In genomic region chr7:117548035-117548434, GRCh38 we compare ENCODE assay signal across 16 cellular contexts.
A peak's percentile ranks its signal among the peaks of the same experiment; 100 is the strongest.
DNase-seq lines count a peak whose midpoint lies in the region; ATAC-seq, FAIRE-seq and TF ChIP-seq lines count a peak whose summit lies in the region.
"Had no signal": no experiment of that assay in that cellular context is flagged by ENCODE, and none has a peak within 500 bp of the region (broad histone marks: within the 10 kb centered on the region; RNA-seq: fewer than 3 reads in every experiment).

No MANE protein-coding gene starts in this region.

- no TSS peak for BruUV-seq in K562 (replicated peaks; lab: Mats Ljungman, UMichigan)

- H3K27ac ChIP-seq in A549: peak overlapping the region; percentile 9 to 14; a peak in 3 of 6 replicates
- H3K27ac ChIP-seq in DND-41 (ENCODE audit: low read length): no peak overlapping the region
- H3K27ac ChIP-seq in K562 (ENCODE audit: extremely low read depth, low read depth, low read length): no peak overlapping the region
- H3K27ac ChIP-seq: BLaER1 treated with 17β-estradiol and CSF1 and Interleukin-3, amounts not matched to agents 10 nM and 100 nM; HL-60 had no signal

- intact Hi-C loops in K562 (cut with micrococcal nuclease): no loop called here

- H3K9me3 ChIP-seq in A549 (no peaks in the 10 kb centered on the region), DND-41 (ENCODE audit: insufficient read depth, low read length, severe bottlenecking) (no peaks in the 10 kb centered on the region), K562 (replicated peaks; ENCODE audit: control insufficient read depth, insufficient read depth, low read depth, low read length) (no peaks in the 10 kb centered on the region), neuron (ENCODE audit: low read length) (no peaks in the 10 kb centered on the region)
- H3K9me3 ChIP-seq: BLaER1 treated with 17β-estradiol and CSF1 and Interleukin-3, amounts not matched to agents 10 nM and 100 nM had no signal

- 81% methylated on average over 2 of the region's 2 CpGs for WGBS in A549 (ENCODE audit: missing lambda C conversion rate)
- 0% methylated on average over 2 of the region's 2 CpGs for WGBS in K562 (ENCODE audit: insufficient coverage, low coverage, missing lambda C conversion rate)

- TF ChIP-seq EP300 in A549 (IDR thresholded peaks at IDR 0.05): no peak
- no peak for TF ChIP-seq EP300 in K562 (IDR thresholded peaks at IDR 0.05; ENCODE audit: low read length)

- H3K4me1 ChIP-seq in A549 (peaks cover 9% of the 10 kb centered on the region; the same call in 2 of the 3 replicates), DND-41 (ENCODE audit: insufficient read depth, low read length) (peaks cover 16% of the 10 kb centered on the region), K562 (replicated peaks in 1 of 2; ENCODE audit: control insufficient read depth in 2 of 2, insufficient read depth in 2 of 2, low read length in 2 of 2) (no peaks in the 10 kb centered on the region), neuron (ENCODE audit: insufficient read depth, low read length) (peaks cover 2% of the 10 kb centered on the region)
- H3K4me1 ChIP-seq: BLaER1 treated with 17β-estradiol and CSF1 and Interleukin-3, amounts not matched to agents 10 nM and 100 nM had no signal

- ATAC-seq in A549: no peak
- ATAC-seq in DND-41 (ENCODE audit: insufficient read depth, low read depth): peak; percentile 49; the same call in 2 of the 3 replicates
- no peak for ATAC-seq in K562
- ATAC-seq: CD8-positive, alpha-beta T cell had no signal

- H3K9ac ChIP-seq in DND-41 (ENCODE audit: low read depth, low read length) (no peak overlapping the region), K562 (ENCODE audit: insufficient read depth in 1 of 2, low read depth in 2 of 2, low read length in 2 of 2) (no peak overlapping the region)
- H3K9ac ChIP-seq: BLaER1 treated with 17β-estradiol and CSF1 and Interleukin-3, amounts not matched to agents 10 nM and 100 nM had no signal

- H3K4me2 ChIP-seq in A549: 0 out of 3 replicates have a peak overlapping the region, but pooled peaks have one; percentile 15
- H3K4me2 ChIP-seq in DND-41 (ENCODE audit: insufficient read depth, low read length): no peak overlapping the region
- no peak overlapping the region for H3K4me2 ChIP-seq in K562 (ENCODE audit: insufficient read depth, low read length)
- H3K4me2 ChIP-seq: BLaER1 treated with 17β-estradiol and CSF1 and Interleukin-3, amounts not matched to agents 10 nM and 100 nM had no signal

- H3K4me3 ChIP-seq in A549 (no peak overlapping the region), DND-41 (ENCODE audit: low read depth in 1 of 2, low read length in 2 of 2) (no peak overlapping the region), K562 (no peak overlapping the region), neuron (ENCODE audit: low read length) (no peak overlapping the region)
- H3K4me3 ChIP-seq: BLaER1 treated with 17β-estradiol and CSF1 and Interleukin-3, amounts not matched to agents 10 nM and 100 nM had no signal

- POLR2A ChIA-PET in A549 (lab: Yijun Ruan, JAX): no interaction called here
- POLR2A ChIA-PET in K562 (lab: Yijun Ruan, JAX): no interaction called here

- CTCF ChIA-PET in A549 (lab: Yijun Ruan, JAX): interaction anchor here (0.9 kb wide), 1 partner anchor 29 kb away, joined by 3 read pairs; no protein-coding TSS in a partner anchor
- CTCF ChIA-PET in K562 (lab: Yijun Ruan, JAX; ENCODE audit: low intra/inter-chr PET ratio): no interaction called here

- TF ChIP-seq CTCF in A549 (IDR thresholded peaks at IDR 0.05) (no peak), DND-41 (IDR thresholded peaks at IDR 0.05; ENCODE audit: borderline replicate concordance, extremely low read depth, low read length, poor library complexity, severe bottlenecking) (no peak), K562 (IDR thresholded peaks at IDR 0.05 in 2 of 3, conservative IDR thresholded peaks at IDR 0.05 in 1 of 3; ENCODE audit: insufficient read depth in 2 of 3, low read depth in 1 of 3, low read length in 3 of 3) (no peak)

- H3K9me1 ChIP-seq in K562 (ENCODE audit: control insufficient read depth, insufficient read depth, low read length): no peaks in the 10 kb centered on the region

- H2AFZ ChIP-seq in DND-41 (ENCODE audit: low read depth, low read length) (no peak overlapping the region), K562 (ENCODE audit: low read depth, low read length) (no peak overlapping the region), neuron (ENCODE audit: low read depth, low read length) (peak overlapping the region; percentile 61)

- FAIRE-seq in A549 (lab: Jason Lieb, UNC) (no peak), K562 (lab: Jason Lieb, UNC) (no peak)
- FAIRE-seq: D721Med, H54 had no signal

- DNase-seq in A549 (ENCODE audit: low read depth in 1 of 2, low spot score in 1 of 2) (no peak), DND-41 (no peak), K562 (ENCODE audit: extremely low read depth in 1 of 4, low spot score in 3 of 4) (no peak), NAMALWA (ENCODE audit: low spot score) (no peak), GF-D8 (lab: John Stamatoyannopoulos, UW) (no peak), T-helper 9 cell (no peak)
- DNase-seq: 8988T; CD8-positive, alpha-beta T cell; GDM1; HCEC 1CT; KG1 had no signal

- H3K79me2 ChIP-seq in DND-41 (ENCODE audit: insufficient read depth, low read length): no peaks in the 10 kb centered on the region
- H3K79me2 ChIP-seq in K562 (ENCODE audit: control insufficient read depth, insufficient read depth, low read length): no peaks in the 10 kb centered on the region

- no peaks in the 10 kb centered on the region for H3K27me3 ChIP-seq in DND-41 (ENCODE audit: insufficient read depth, low read length, poor library complexity)
- no peaks in the 10 kb centered on the region for H3K27me3 ChIP-seq in K562 (ENCODE audit: control insufficient read depth in 2 of 2, insufficient read depth in 2 of 2, low read length in 2 of 2)
- H3K27me3 ChIP-seq in neuron (ENCODE audit: insufficient read depth, low read length): no peaks in the 10 kb centered on the region
- H3K27me3 ChIP-seq: BLaER1 treated with 17β-estradiol and CSF1 and Interleukin-3, amounts not matched to agents 10 nM and 100 nM had no signal

- no peaks in the 10 kb centered on the region for H4K20me1 ChIP-seq in DND-41 (ENCODE audit: insufficient read depth, low read length)
- no peaks in the 10 kb centered on the region for H4K20me1 ChIP-seq in K562 (replicated peaks; ENCODE audit: control insufficient read depth, insufficient read depth, low read length)
- H4K20me1 ChIP-seq: BLaER1 treated with 17β-estradiol and CSF1 and Interleukin-3, amounts not matched to agents 10 nM and 100 nM had no signal

- TF ChIP-seq RAD21 in A549 (conservative IDR thresholded peaks at IDR 0.05 in 1 of 2, IDR thresholded peaks at IDR 0.05 in 1 of 2) (no peak), K562 (CRISPR knock-in tag; conservative IDR thresholded peaks at IDR 0.05 in 1 of 2, IDR thresholded peaks at IDR 0.05 in 1 of 2) (no peak)

- in situ Hi-C loops in K562 (cut with MboI): no loop called here

- no peak for TF ChIP-seq POLR2A in A549 (IDR thresholded peaks at IDR 0.05; ENCODE audit: low read length)
- no peak for TF ChIP-seq POLR2A in K562 (conservative IDR thresholded peaks at IDR 0.05)

- H3K36me3 ChIP-seq in DND-41 (ENCODE audit: insufficient read depth, low read length) (no peaks in the 10 kb centered on the region), K562 (ENCODE audit: control insufficient read depth, insufficient read depth, low read length) (no peaks in the 10 kb centered on the region), neuron (ENCODE audit: insufficient read depth, low read length) (no peaks in the 10 kb centered on the region)
- H3K36me3 ChIP-seq: BLaER1 treated with 17β-estradiol and CSF1 and Interleukin-3, amounts not matched to agents 10 nM and 100 nM had no signal

TF ChIP-seq in A549, 52 proteins besides CTCF, POLR2A, EP300 and RAD21:
- TF ChIP-seq MAFK (IDR thresholded peaks at IDR 0.05; ENCODE audit: partially characterized antibody): peak; percentile 66
- no peak for TF ChIP-seq CHD2 (IDR thresholded peaks at IDR 0.05; ENCODE audit: low read length, partially characterized antibody)
- peak; percentile 57; the same call in 1 of the 2 replicates for TF ChIP-seq NFE2L2 (conservative IDR thresholded peaks at IDR 0.05; ENCODE audit: low read length)
TF ChIP-seq in A549: peak in this region for 2.

TF ChIP-seq in K562, 482 proteins besides CTCF, POLR2A, EP300 and RAD21:
- TF ChIP-seq MAFG (tag; conservative IDR thresholded peaks at IDR 0.05): peak; percentile 56
- TF ChIP-seq USF2 (CRISPR knock-in tag; IDR thresholded peaks at IDR 0.05): no peak
- peak; percentile 52; the same call in 1 of the 2 replicates for TF ChIP-seq NFE2L1 (tag; IDR thresholded peaks at IDR 0.05; ENCODE audit: borderline replicate concordance, low read depth)

Comparison
In these comparisons a context has a peak if more than half of its experiments do, and no peak if none do; other contexts are left out.
1. H3K27ac ChIP-seq: peak in A549 (2 of 2); none in DND-41 (single experiment) and K562 (single experiment).
2. Of the 35 proteins assayed by ChIP-seq in both K562 and A549: peak only in K562: none; only in A549: MAFK; in both: none; in neither: 34.